Comparison of ENCODE assay signal across 8 cellular contexts in genomic region chr22:42720263-42721044, GRCh38. TPM values are rescaled to one million over a fixed set of nuclear protein-coding genes. Genes with fewer than 3 reads are reported as not detected.
DNase-seq lines count a peak whose midpoint lies in the region; ATAC-seq lines count a peak whose summit lies in the region.

Gene A4GALT, minus strand, starts transcription at chr22:42720870. Its CDS starts 26,919 bp downstream, at chr22:42693951.

- CTCF ChIA-PET in activated naive CD4-positive, alpha-beta T cell treated with anti-CD3 and anti-CD28 coated beads, Interleukin-2, amount 10 ng/mL, durations not matched to agents 7 days and 5 days (lab: Charles Lee): no interaction called here

- peak within 1 kb of the TSS; percentile 38 for H3K4me3 Mint-ChIP-seq in activated naive CD4-positive, alpha-beta T cell treated with anti-CD3 and anti-CD28 coated beads, Interleukin-2, amount 10 ng/mL, durations not matched to agents 7 days and 5 days

- no peak within 1 kb of the TSS for H3K27ac Mint-ChIP-seq in activated naive CD4-positive, alpha-beta T cell treated with anti-CD3 and anti-CD28 coated beads, Interleukin-2, amount 10 ng/mL, durations not matched to agents 7 days and 5 days

- in situ Hi-C loops in G401 (cut with HindIII; ENCODE audit: low sequenced_read_pairs): no loop called here

- H3K36me3 Mint-ChIP-seq in activated naive CD4-positive, alpha-beta T cell treated with anti-CD3 and anti-CD28 coated beads, Interleukin-2, amount 10 ng/mL, durations not matched to agents 7 days and 5 days: peaks cover 3% of the 10 kb centered on the region

- H3K4me1 Mint-ChIP-seq in activated naive CD4-positive, alpha-beta T cell treated with anti-CD3 and anti-CD28 coated beads, Interleukin-2, amount 10 ng/mL, durations not matched to agents 7 days and 5 days: peaks cover 17% of the 10 kb centered on the region

- peak; percentile 23 for DNase-seq in activated naive CD4-positive, alpha-beta T cell treated with anti-CD3 and anti-CD28 coated beads, Interleukin-2, amount 10 ng/mL, durations not matched to agents 7 days and 5 days
- no peak for DNase-seq in activated naive CD4-positive, alpha-beta T cell treated with anti-CD3 and anti-CD28 coated beads, Interleukin-2, amount 50 U/mL, for 16 hours
- DNase-seq in activated T-cell treated with anti-CD3 and anti-CD28 coated beads, Interleukin-2, amount 50 U/mL, for 48 hours: peak; percentile 23 to 27
- DNase-seq in cardiac septum (ENCODE audit: low spot score) (no peak), pulmonary artery endothelial cell (ENCODE audit: low read depth, low spot score) (no peak), G401 (ENCODE audit: low spot score) (no peak)
- no peak for DNase-seq in NK-92 treated with Interleukin-12 subunit alpha and Interleukin-12 subunit beta, amount 100 ng/mL, for 24 hours (lab: John Stamatoyannopoulos, UW)

- peaks cover 94% of the 10 kb centered on the region for H3K27me3 Mint-ChIP-seq in activated naive CD4-positive, alpha-beta T cell treated with anti-CD3 and anti-CD28 coated beads, Interleukin-2, amount 10 ng/mL, durations not matched to agents 7 days and 5 days

- ATAC-seq in HG02884 (IDR thresholded peaks at IDR 0.05; ENCODE audit: unreplicated experiment): no peak

- H3K9me3 Mint-ChIP-seq in activated naive CD4-positive, alpha-beta T cell treated with anti-CD3 and anti-CD28 coated beads, Interleukin-2, amount 10 ng/mL, durations not matched to agents 7 days and 5 days: no peaks in the 10 kb centered on the region

- intact Hi-C loops in cardiac septum (cut with DNase I): loop anchor here (5.0 kb wide), 1 partner anchor 52 kb away; no protein-coding TSS in a partner anchor

RNA-seq across cellular contexts. Expression of gene A4GALT, which starts in this region (rescaled TPM):
- total RNA-seq in cardiac septum (97.7 TPM), pulmonary artery endothelial cell (16.5 and 25.6 TPM in 2 replicates)
- total RNA-seq in G401 (2014; rRNA removed; shearing (Covaris generic)): 3.4 and 3.5 TPM in 2 replicates

Comparison
In these comparisons a context has a peak if more than half of its experiments do, and no peak if none do; other contexts are left out.
1. DNase-seq: peak in activated naive CD4-positive, alpha-beta T cell treated with anti-CD3 and anti-CD28 coated beads, Interleukin-2, amount 10 ng/mL, durations not matched to agents 7 days and 5 days (single experiment) and activated T-cell treated with anti-CD3 and anti-CD28 coated beads, Interleukin-2, amount 50 U/mL, for 48 hours (2 of 2); none in activated naive CD4-positive, alpha-beta T cell treated with anti-CD3 and anti-CD28 coated beads, Interleukin-2, amount 50 U/mL, for 16 hours (single experiment), cardiac septum (single experiment), pulmonary artery endothelial cell (single experiment), NK-92 treated with Interleukin-12 subunit alpha and Interleukin-12 subunit beta, amount 100 ng/mL, for 24 hours (single experiment) and G401 (single experiment).